In genomic region chr13:101416181-101417042, GRCh38 we compare ENCODE assay signal across 8 cellular contexts. TPM values are rescaled to one million over a fixed set of nuclear protein-coding genes. Genes with fewer than 3 reads are reported as not detected.
A peak's percentile ranks its signal among the peaks of the same experiment; 100 is the strongest.
DNase-seq lines count a peak whose midpoint lies in the region; ATAC-seq and TF ChIP-seq lines count a peak whose summit lies in the region.

TSS of gene NALCN (minus strand) at chr13:101416508. CDS start at chr13:101399126, 17,382 bp downstream.

- H3K27ac Mint-ChIP-seq in T-helper 2 cell treated with Interferon-gamma antibody and Interleukin-4, amounts not matched to agents 5 μg/mL and 100 μg/mL, for 36 hours: no peak within 1 kb of the TSS
- H3K27ac Mint-ChIP-seq in activated T-helper 2 cell treated with anti-CD3 and anti-CD28 coated beads, Interferon-gamma antibody, Interleukin-2, Interleukin-4, amounts not matched to agents 10 μg/mL and 5 μg/mL and 100 μg/mL, durations not matched to agents 14 hours and 24 hours and 36 hours: no peak within 1 kb of the TSS

- peak; percentile 66 for DNase-seq in AG08396 (ENCODE audit: low spot score)
- DNase-seq in amygdala (lab: John Stamatoyannopoulos, UW): peak in 50 of 56 donors; percentile 4 to 80 (median 49)
- DNase-seq in iPS DF 6.9 (ENCODE audit: low read depth, low spot score): no peak
- no peak for DNase-seq in sigmoid colon
- DNase-seq in T-helper 2 cell treated with Interferon-gamma antibody and Interleukin-4, amounts not matched to agents 5 μg/mL and 100 μg/mL, for 36 hours (ENCODE audit: low spot score): no peak
- DNase-seq in activated T-helper 2 cell treated with anti-CD3 and anti-CD28 coated beads, Interferon-gamma antibody, Interleukin-2, Interleukin-4, amounts not matched to agents 10 μg/mL and 5 μg/mL and 100 μg/mL, durations not matched to agents 14 hours and 24 hours and 36 hours (ENCODE audit: low spot score): no peak
- no peak for DNase-seq in effector CD8-positive, alpha-beta T cell (lab: John Stamatoyannopoulos, UW)

- peaks cover 32% of the 10 kb centered on the region for H3K27me3 Mint-ChIP-seq in T-helper 2 cell treated with Interferon-gamma antibody and Interleukin-4, amounts not matched to agents 5 μg/mL and 100 μg/mL, for 36 hours (ENCODE audit: low read depth)
- H3K27me3 Mint-ChIP-seq in activated T-helper 2 cell treated with anti-CD3 and anti-CD28 coated beads, Interferon-gamma antibody, Interleukin-2, Interleukin-4, amounts not matched to agents 10 μg/mL and 5 μg/mL and 100 μg/mL, durations not matched to agents 14 hours and 24 hours and 36 hours (ENCODE audit: low read depth): peaks cover 31% of the 10 kb centered on the region

- H3K36me3 Mint-ChIP-seq in T-helper 2 cell treated with Interferon-gamma antibody and Interleukin-4, amounts not matched to agents 5 μg/mL and 100 μg/mL, for 36 hours (ENCODE audit: low read depth): no peaks in the 10 kb centered on the region
- H3K36me3 Mint-ChIP-seq in activated T-helper 2 cell treated with anti-CD3 and anti-CD28 coated beads, Interferon-gamma antibody, Interleukin-2, Interleukin-4, amounts not matched to agents 10 μg/mL and 5 μg/mL and 100 μg/mL, durations not matched to agents 14 hours and 24 hours and 36 hours (ENCODE audit: low read depth): no peaks in the 10 kb centered on the region

- no peaks in the 10 kb centered on the region for H3K4me1 Mint-ChIP-seq in T-helper 2 cell treated with Interferon-gamma antibody and Interleukin-4, amounts not matched to agents 5 μg/mL and 100 μg/mL, for 36 hours (ENCODE audit: low read depth)
- no peaks in the 10 kb centered on the region for H3K4me1 Mint-ChIP-seq in activated T-helper 2 cell treated with anti-CD3 and anti-CD28 coated beads, Interferon-gamma antibody, Interleukin-2, Interleukin-4, amounts not matched to agents 10 μg/mL and 5 μg/mL and 100 μg/mL, durations not matched to agents 14 hours and 24 hours and 36 hours (ENCODE audit: low read depth)

- no peaks in the 10 kb centered on the region for H3K9me3 Mint-ChIP-seq in T-helper 2 cell treated with Interferon-gamma antibody and Interleukin-4, amounts not matched to agents 5 μg/mL and 100 μg/mL, for 36 hours
- no peaks in the 10 kb centered on the region for H3K9me3 Mint-ChIP-seq in activated T-helper 2 cell treated with anti-CD3 and anti-CD28 coated beads, Interferon-gamma antibody, Interleukin-2, Interleukin-4, amounts not matched to agents 10 μg/mL and 5 μg/mL and 100 μg/mL, durations not matched to agents 14 hours and 24 hours and 36 hours

- TF ChIP-seq EP300 in sigmoid colon (IDR thresholded peaks at IDR 0.05): no peak

- no CpG with 5 or more reads among the region's 85 CpGs for WGBS in iPS DF 6.9 (ENCODE audit: insufficient coverage, insufficient read length)
- WGBS in sigmoid colon, 2 donors: 3 to 6% methylated on average over 85 of the region's 85 CpGs

- peak; percentile 48 for ATAC-seq in HG02610 (IDR thresholded peaks at IDR 0.05; ENCODE audit: unreplicated experiment)

- no peak for TF ChIP-seq CTCF in sigmoid colon (IDR thresholded peaks at IDR 0.05)

- peaks cover 5% of the 10 kb centered on the region; the same call in 1 of the 2 replicates for H3K27me3 ChIP-seq in iPS DF 6.9 (ENCODE audit: control insufficient read depth, insufficient read depth, low read length)
- peaks cover 9 to 29% (median 13%) of the 10 kb centered on the region in 3 donors for H3K27me3 ChIP-seq in sigmoid colon

- TF ChIP-seq POLR2A in sigmoid colon (IDR thresholded peaks at IDR 0.05): no peak

- H3K9me3 ChIP-seq in iPS DF 6.9 (ENCODE audit: control insufficient read depth, insufficient read depth, low read length): no peaks in the 10 kb centered on the region
- no peaks in the 10 kb centered on the region for H3K9me3 ChIP-seq in sigmoid colon

- H3K36me3 ChIP-seq in iPS DF 6.9 (ENCODE audit: control insufficient read depth, insufficient read depth, low read length): no peaks in the 10 kb centered on the region
- no peaks in the 10 kb centered on the region for H3K36me3 ChIP-seq in sigmoid colon

- H3K27ac ChIP-seq in iPS DF 6.9 (ENCODE audit: low read length) (no peak within 1 kb of the TSS), sigmoid colon (no peak within 1 kb of the TSS)

- intact Hi-C loops in sigmoid colon (cut with DNase I): no loop called here
- intact Hi-C loops in activated T-helper 2 cell treated with anti-CD3 and anti-CD28 coated beads, Interferon-gamma antibody, Interleukin-2, Interleukin-4, amounts not matched to agents 10 μg/mL and 5 μg/mL and 100 μg/mL, durations not matched to agents 14 hours and 24 hours and 36 hours (cut with micrococcal nuclease): loop anchor here (10.0 kb wide), 1 partner anchor 498 kb away; no protein-coding TSS in a partner anchor

- H3K4me1 ChIP-seq in iPS DF 6.9 (ENCODE audit: control insufficient read depth, insufficient read depth, low read length) (no peaks in the 10 kb centered on the region; the same call in 1 of the 2 replicates), sigmoid colon (peaks cover 0 to 15% (median 12%) of the 10 kb centered on the region in 4 donors)

- H3K4me3 ChIP-seq in iPS DF 6.9 (ENCODE audit: low read length) (peak within 1 kb of the TSS; percentile 56; the same call in 1 of the 2 replicates), sigmoid colon (peak within 1 kb of the TSS in 3 of 4 donors; percentile 36 to 47 (median 45))

- H3K4me3 Mint-ChIP-seq in T-helper 2 cell treated with Interferon-gamma antibody and Interleukin-4, amounts not matched to agents 5 μg/mL and 100 μg/mL, for 36 hours: no peak within 1 kb of the TSS
- no peak within 1 kb of the TSS for H3K4me3 Mint-ChIP-seq in activated T-helper 2 cell treated with anti-CD3 and anti-CD28 coated beads, Interferon-gamma antibody, Interleukin-2, Interleukin-4, amounts not matched to agents 10 μg/mL and 5 μg/mL and 100 μg/mL, durations not matched to agents 14 hours and 24 hours and 36 hours (ENCODE audit: low read depth)

RNA-seq across cellular contexts. Expression of gene NALCN, which starts in this region (rescaled TPM):
- total RNA-seq in sigmoid colon: 1 to 10 TPM in 1 of 4 donors, under 1 TPM in 3; 0.33 to 1.1 (median 0.83) TPM
- under 1 TPM in 1 of 3 donors, not detected in 2; 0.23 TPM for polyA plus RNA-seq in sigmoid colon
- not detected in 2 replicates for total RNA-seq in activated T-helper 2 cell treated with anti-CD3 and anti-CD28 coated beads, Interferon-gamma antibody, Interleukin-2, Interleukin-4, amounts not matched to agents 10 μg/mL and 5 μg/mL and 100 μg/mL, durations not matched to agents 14 hours and 24 hours and 36 hours

Comparison
In these comparisons a context has a peak if more than half of its experiments do, and no peak if none do; other contexts are left out.
1. DNase-seq: peak in AG08396 (single experiment) and amygdala (50 of 56); none in iPS DF 6.9 (single experiment), sigmoid colon (single experiment), T-helper 2 cell treated with Interferon-gamma antibody and Interleukin-4, amounts not matched to agents 5 μg/mL and 100 μg/mL, for 36 hours (single experiment), activated T-helper 2 cell treated with anti-CD3 and anti-CD28 coated beads, Interferon-gamma antibody, Interleukin-2, Interleukin-4, amounts not matched to agents 10 μg/mL and 5 μg/mL and 100 μg/mL, durations not matched to agents 14 hours and 24 hours and 36 hours (single experiment) and effector CD8-positive, alpha-beta T cell (single experiment).